23 cellular contexts compared by ENCODE assay signal in genomic region chr15:101150723-101151040, GRCh38.
DNase-seq lines count a peak whose midpoint lies in the region; ATAC-seq, FAIRE-seq and TF ChIP-seq lines count a peak whose summit lies in the region.
"Had no signal": no experiment of that assay in that cellular context is flagged by ENCODE, and none has a peak within 500 bp of the region (broad histone marks: within the 10 kb centered on the region; RNA-seq: fewer than 3 reads in every experiment).

No MANE protein-coding gene starts in this region.

- no peak overlapping the region for H3K18ac ChIP-seq in IMR-90 (ENCODE audit: low read depth, low read length)
- H3K18ac ChIP-seq in trophoblast cell (ENCODE audit: low read length), result no peak overlapping the region

- no peak overlapping the region for H2BK15ac ChIP-seq in IMR-90 (ENCODE audit: low read depth, low read length)

- H2BK5ac ChIP-seq in IMR-90 (ENCODE audit: low read depth, low read length, poor library complexity, severe bottlenecking) (no peak overlapping the region), trophoblast cell (ENCODE audit: low read depth, low read length, poor library complexity) (no peak overlapping the region)

- DNase-seq in CD14-positive monocyte (ENCODE audit: low spot score) (no peak), IMR-90 (no peak), K562 (ENCODE audit: extremely low read depth in 1 of 4, low spot score in 3 of 4) (no peak), trophoblast cell (no peak), NCI-H2081 treated with DMSO at 0.1 percent for 48 hours (lab: John Stamatoyannopoulos, UW) (no peak), caudate nucleus (lab: John Stamatoyannopoulos, UW) (no peak)
- DNase-seq: Calu3; DMS79 treated with DMSO at 0.1 percent for 48 hours; GM23248; H9; KG1; NCI-H1092 treated with DMSO at 0.1 percent for 48 hours; NCI-H1436 treated with DMSO at 0.1 percent for 48 hours; NCI-H187 treated with DMSO at 0.1 percent for 48 hours; NCI-H2107; NCI-H524 treated with DMSO at 0.1 percent for 48 hours; NCI-H774; NK-92 treated with Interleukin-12 subunit alpha and Interleukin-12 subunit beta, amount 100 ng/mL, for 24 hours; PC-3; Right ventricle myocardium superior; T-helper 1 cell had no signal

- peak overlapping the region; percentile 30; the same call in 1 of the 2 replicates for H2AK5ac ChIP-seq in IMR-90 (ENCODE audit: low read depth, low read length)
- H2AK5ac ChIP-seq in trophoblast cell (ENCODE audit: low read length), result peak overlapping the region; percentile 36

- POLR2A ChIA-PET in IMR-90 (lab: Charles Lee; ENCODE audit: unreplicated experiment), result no interaction called here
- POLR2A ChIA-PET in K562 (lab: Yijun Ruan, JAX), result no interaction called here

- no peak overlapping the region for H2AFZ ChIP-seq in IMR-90 (replicated peaks; ENCODE audit: low read length, poor library complexity)
- no peak overlapping the region for H2AFZ ChIP-seq in K562 (ENCODE audit: low read depth, low read length)
- H2AFZ ChIP-seq in trophoblast cell (ENCODE audit: insufficient read depth, low read length, poor library complexity), result no peak overlapping the region
- H2AFZ ChIP-seq: GM23248 had no signal

- CTCF ChIA-PET in IMR-90 (lab: Yijun Ruan, JAX) (interaction anchor here (0.6 kb wide), 1 partner anchor 21 kb away, joined by 5 read pairs; no protein-coding TSS in a partner anchor), K562 (lab: Yijun Ruan, JAX; ENCODE audit: low intra/inter-chr PET ratio) (no interaction called here)

- no peak for TF ChIP-seq POLR2A in IMR-90 (IDR thresholded peaks at IDR 0.05; ENCODE audit: low read depth, low read length)
- TF ChIP-seq POLR2A in K562 (conservative IDR thresholded peaks at IDR 0.05), result no peak

- H2BK12ac ChIP-seq in trophoblast cell (ENCODE audit: low read length), result peak overlapping the region; percentile 48

- no peak overlapping the region for H3K4me3 Mint-ChIP-seq in CD14-positive monocyte
- H3K4me3 Mint-ChIP-seq: H9 had no signal

- no peak overlapping the region for H2AK9ac ChIP-seq in IMR-90 (replicated peaks; ENCODE audit: low read depth, low read length, poor library complexity)

- H3K4ac ChIP-seq in IMR-90 (ENCODE audit: low read depth, low read length), result no peak overlapping the region
- no peak overlapping the region for H3K4ac ChIP-seq in trophoblast cell (ENCODE audit: low read depth, low read length)

- H3K56ac ChIP-seq in IMR-90 (ENCODE audit: extremely low read depth, insufficient read depth, low read length), result no peak overlapping the region

- in situ Hi-C loops in IMR-90 (cut with MboI; ENCODE audit: low sequenced_read_pairs) (no loop called here), K562 (cut with MboI) (no loop called here)

- intact Hi-C loops in CD14-positive monocyte (cut with micrococcal nuclease), result no loop called here
- intact Hi-C loops in IMR-90 (cut with micrococcal nuclease), result no loop called here
- intact Hi-C loops in K562 (cut with micrococcal nuclease), result no loop called here

- peak overlapping the region in 5 of 7 donors; percentile 2 to 50 (median 2) for H3K27ac Mint-ChIP-seq in CD14-positive monocyte

- H4K8ac ChIP-seq in IMR-90 (ENCODE audit: low read depth in 2 of 2, low read length in 2 of 2) (no peak overlapping the region), trophoblast cell (ENCODE audit: low read depth, low read length) (no peak overlapping the region)

- H3K9me1 ChIP-seq in IMR-90 (ENCODE audit: insufficient read depth, low read length), result peaks cover 5% of the 10 kb centered on the region; the same call in 1 of the 2 replicates
- H3K9me1 ChIP-seq in K562 (ENCODE audit: control insufficient read depth, insufficient read depth, low read length), result no peaks in the 10 kb centered on the region

- no peaks in the 10 kb centered on the region for H3K36me3 Mint-ChIP-seq in CD14-positive monocyte

- no peak overlapping the region for H2BK120ac ChIP-seq in IMR-90 (ENCODE audit: low read depth, low read length)
- peak overlapping the region; percentile 50 for H2BK120ac ChIP-seq in trophoblast cell (ENCODE audit: insufficient read depth, low read length, poor library complexity)

- H3K4me2 ChIP-seq in IMR-90 (ENCODE audit: low read depth, low read length) (no peak overlapping the region), K562 (ENCODE audit: insufficient read depth, low read length) (no peak overlapping the region), trophoblast cell (ENCODE audit: low read length) (no peak overlapping the region)

- peak; percentile 15 for FAIRE-seq in K562 (lab: Jason Lieb, UNC)
- FAIRE-seq: HTR-8/SVneo had no signal

- TF ChIP-seq EP300 in K562 (IDR thresholded peaks at IDR 0.05; ENCODE audit: low read length), result no peak

- dilution Hi-C loops in IMR-90 (cut with HindIII; ENCODE audit: low sequenced_read_pairs, unreplicated experiment), result no loop called here

- TF ChIP-seq RAD21 in IMR-90 (IDR thresholded peaks at IDR 0.05; ENCODE audit: low read length) (no peak), K562 (CRISPR knock-in tag; conservative IDR thresholded peaks at IDR 0.05 in 1 of 2, IDR thresholded peaks at IDR 0.05 in 1 of 2) (no peak)

- H3K79me1 ChIP-seq in IMR-90 (ENCODE audit: low read depth in 1 of 2, low read length in 2 of 2) (no peaks in the 10 kb centered on the region), trophoblast cell (ENCODE audit: low read length) (peaks cover 10% of the 10 kb centered on the region)

- no peak overlapping the region for H3K27ac ChIP-seq in IMR-90 (ENCODE audit: insufficient read depth, low read length)
- H3K27ac ChIP-seq in K562 (ENCODE audit: extremely low read depth, low read depth, low read length), result no peak overlapping the region
- H3K27ac ChIP-seq in trophoblast cell (ENCODE audit: low read depth, low read length), result no peak overlapping the region
- H3K27ac ChIP-seq in caudate nucleus (ENCODE audit: low read depth, low read length), result no peak overlapping the region
- H3K27ac ChIP-seq: GM23248 had no signal

- H3K4me1 Mint-ChIP-seq in CD14-positive monocyte, result peaks cover 20% of the 10 kb centered on the region

- BruUV-seq in IMR-90 (replicated peaks; lab: Mats Ljungman, UMichigan) (no TSS peak), K562 (replicated peaks; lab: Mats Ljungman, UMichigan) (no TSS peak)

- H4K12ac ChIP-seq in trophoblast cell (ENCODE audit: low read depth, low read length), result no peak overlapping the region

- H4K20me1 ChIP-seq in IMR-90 (ENCODE audit: insufficient read depth, low read length) (no peaks in the 10 kb centered on the region), K562 (replicated peaks; ENCODE audit: control insufficient read depth, insufficient read depth, low read length) (no peaks in the 10 kb centered on the region)

- TF ChIP-seq CTCF in CD14-positive monocyte (IDR thresholded peaks at IDR 0.05) (no peak), IMR-90 (conservative IDR thresholded peaks at IDR 0.05; ENCODE audit: low read depth, low read length) (no peak), K562 (IDR thresholded peaks at IDR 0.05 in 2 of 3, conservative IDR thresholded peaks at IDR 0.05 in 1 of 3; ENCODE audit: insufficient read depth in 2 of 3, low read depth in 1 of 3, low read length in 3 of 3) (no peak)

- H3K27me3 ChIP-seq in IMR-90 (ENCODE audit: control insufficient read depth, insufficient read depth, low read length), result no peaks in the 10 kb centered on the region
- H3K27me3 ChIP-seq in K562 (ENCODE audit: control insufficient read depth in 2 of 2, insufficient read depth in 2 of 2, low read length in 2 of 2), result no peaks in the 10 kb centered on the region
- no peaks in the 10 kb centered on the region for H3K27me3 ChIP-seq in trophoblast cell (ENCODE audit: insufficient read depth, low read length)

- peaks cover 0 to 8% (median 4%) of the 10 kb centered on the region in 7 donors for H3K9me3 Mint-ChIP-seq in CD14-positive monocyte
- H3K9me3 Mint-ChIP-seq: H9 had no signal

- H3K14ac ChIP-seq in IMR-90 (replicated peaks; ENCODE audit: low read depth, low read length) (no peak overlapping the region), trophoblast cell (ENCODE audit: low read length) (peak overlapping the region; percentile 40)

- H3K9me3 ChIP-seq in IMR-90 (ENCODE audit: control insufficient read depth, insufficient read depth, low read length) (no peaks in the 10 kb centered on the region), K562 (replicated peaks; ENCODE audit: control insufficient read depth, insufficient read depth, low read depth, low read length) (no peaks in the 10 kb centered on the region), trophoblast cell (ENCODE audit: insufficient read depth, low read depth, low read length) (peaks cover 4% of the 10 kb centered on the region)

- peaks cover under 1% of the 10 kb centered on the region for H3K4me1 ChIP-seq in IMR-90 (ENCODE audit: control insufficient read depth, insufficient read depth, low read length)
- peaks cover 20 to 26% of the 10 kb centered on the region in 2 experiments for H3K4me1 ChIP-seq in K562 (replicated peaks in 1 of 2; ENCODE audit: control insufficient read depth in 2 of 2, insufficient read depth in 2 of 2, low read length in 2 of 2)
- peaks cover 11 to 20% of the 10 kb centered on the region in 2 experiments for H3K4me1 ChIP-seq in trophoblast cell (ENCODE audit: control insufficient read depth in 1 of 2, insufficient read depth in 2 of 2, low read length in 2 of 2)

- ATAC-seq in IMR-90 (ENCODE audit: low read depth) (no peak), K562 (no peak), GM18861 (IDR thresholded peaks at IDR 0.05; ENCODE audit: unreplicated experiment) (no peak)
- ATAC-seq: PC-3 had no signal

- WGBS in IMR-90 (ENCODE audit: extremely low coverage in 2 of 2, insufficient read length in 1 of 2), 2 experiments, result no CpG with 5 or more reads among the region's 7 CpGs
- WGBS in K562 (ENCODE audit: insufficient coverage, low coverage, missing lambda C conversion rate), result 40% methylated on average over 7 of the region's 7 CpGs
- WGBS in trophoblast cell (ENCODE audit: extremely low coverage, insufficient coverage, insufficient read length), result no CpG with 5 or more reads among the region's 7 CpGs

- H3K23ac ChIP-seq in IMR-90 (ENCODE audit: low read depth, low read length) (no peak overlapping the region), trophoblast cell (ENCODE audit: low read length) (no peak overlapping the region)

- H3K79me2 ChIP-seq in K562 (ENCODE audit: control insufficient read depth, insufficient read depth, low read length) (no peaks in the 10 kb centered on the region), trophoblast cell (ENCODE audit: control insufficient read depth, insufficient read depth, low read length, poor library complexity) (peaks cover 4% of the 10 kb centered on the region)

- H4K91ac ChIP-seq in IMR-90 (ENCODE audit: insufficient read depth, low read depth, low read length), result no peak overlapping the region
- H4K91ac ChIP-seq in trophoblast cell (ENCODE audit: low read depth, low read length), result peak overlapping the region; percentile 36

- H3K4me3 ChIP-seq in IMR-90 (ENCODE audit: insufficient read depth, low read depth, low read length), result no peak overlapping the region
- H3K4me3 ChIP-seq in K562, result no peak overlapping the region
- H3K4me3 ChIP-seq in trophoblast cell (ENCODE audit: low read depth, low read length), result no peak overlapping the region
- H3K4me3 ChIP-seq: GM23248 had no signal

- H3K27me3 Mint-ChIP-seq in CD14-positive monocyte (ENCODE audit: low read depth in 3 of 3), result peaks cover 0 to 7% (median 6%) of the 10 kb centered on the region in 3 donors

- H3K36me3 ChIP-seq in IMR-90 (ENCODE audit: control insufficient read depth, insufficient read depth, low read length), result no peaks in the 10 kb centered on the region
- H3K36me3 ChIP-seq in K562 (ENCODE audit: control insufficient read depth, insufficient read depth, low read length), result no peaks in the 10 kb centered on the region
- H3K36me3 ChIP-seq in trophoblast cell (ENCODE audit: control insufficient read depth in 1 of 2, insufficient read depth in 2 of 2, low read length in 2 of 2), result no peaks in the 10 kb centered on the region

- H3K9ac ChIP-seq in IMR-90 (ENCODE audit: low read depth, low read length) (no peak overlapping the region), K562 (ENCODE audit: insufficient read depth in 1 of 2, low read depth in 2 of 2, low read length in 2 of 2) (no peak overlapping the region), trophoblast cell (ENCODE audit: low read length) (no peak overlapping the region)
- H3K9ac ChIP-seq: GM23248 had no signal

- no peak overlapping the region for H2BK20ac ChIP-seq in IMR-90 (ENCODE audit: low read depth, low read length)

- no peak overlapping the region for H4K5ac ChIP-seq in IMR-90 (ENCODE audit: low read depth, low read length)
